ENCODE assay signal across 20 cellular contexts in genomic region chr4:54050214-54050904, GRCh38. TPM values are rescaled to one million over a fixed set of nuclear protein-coding genes. Genes with fewer than 3 reads are reported as not detected.
DNase-seq lines count a peak whose midpoint lies in the region; ATAC-seq and TF ChIP-seq lines count a peak whose summit lies in the region.
"Had no signal": no experiment of that assay in that cellular context is flagged by ENCODE, and none has a peak within 500 bp of the region (broad histone marks: within the 10 kb centered on the region; RNA-seq: fewer than 3 reads in every experiment).

No MANE protein-coding gene starts in this region.

- no peak overlapping the region for H3K9ac ChIP-seq in mammary epithelial cell (ENCODE audit: insufficient read depth, low read length)
- H3K9ac ChIP-seq in smooth muscle cell (ENCODE audit: low read depth): no peak overlapping the region

- WGBS in mammary epithelial cell (ENCODE audit: low coverage, missing lambda C conversion rate): 40% methylated on average over 1 of the region's 1 CpG
- 38% methylated on average over 1 of the region's 1 CpG for WGBS in smooth muscle cell (ENCODE audit: low lambda C conversion rate)

- TF ChIP-seq CTCF in mammary epithelial cell (conservative IDR thresholded peaks at IDR 0.05 in 1 of 2, IDR thresholded peaks at IDR 0.05 in 1 of 2; ENCODE audit: extremely low read depth in 1 of 2, insufficient read depth in 1 of 2, low read depth in 1 of 2, low read length in 2 of 2): no peak
- TF ChIP-seq CTCF in breast epithelium (IDR thresholded peaks at IDR 0.05): no peak
- no peak for TF ChIP-seq CTCF in VCaP (conservative IDR thresholded peaks at IDR 0.05)
- TF ChIP-seq CTCF in fibroblast of villous mesenchyme (IDR thresholded peaks at IDR 0.05; ENCODE audit: insufficient read depth, low read depth, low read length): no peak
- no peak for TF ChIP-seq CTCF in smooth muscle cell (IDR thresholded peaks at IDR 0.05; ENCODE audit: borderline replicate concordance, insufficient read depth, poor library complexity, severe bottlenecking)

- H3K36me3 ChIP-seq in mammary epithelial cell (ENCODE audit: insufficient read depth, low read length): peaks cover 5% of the 10 kb centered on the region
- H3K36me3 ChIP-seq in breast epithelium: no peaks in the 10 kb centered on the region
- peaks cover 8% of the 10 kb centered on the region for H3K36me3 ChIP-seq in smooth muscle cell (ENCODE audit: low read depth)

- H3K27me3 ChIP-seq in mammary epithelial cell (ENCODE audit: insufficient read depth, low read length) (no peaks in the 10 kb centered on the region), breast epithelium (no peaks in the 10 kb centered on the region), smooth muscle cell (ENCODE audit: low read depth) (no peaks in the 10 kb centered on the region)
- H3K27me3 ChIP-seq: heart right ventricle had no signal

- CTCF ChIA-PET in mammary epithelial cell (lab: Charles Lee; ENCODE audit: low non-redundant PET): no interaction called here

- H2AFZ ChIP-seq in mammary epithelial cell (ENCODE audit: low read depth, low read length): no peak overlapping the region
- no peak overlapping the region for H2AFZ ChIP-seq in smooth muscle cell (ENCODE audit: low read depth)

- H3K4me3 ChIP-seq in mammary epithelial cell (replicated peaks in 1 of 3; ENCODE audit: insufficient read depth in 1 of 3, low read depth in 2 of 3, low read length in 3 of 3): no peak overlapping the region
- no peak overlapping the region for H3K4me3 ChIP-seq in breast epithelium
- H3K4me3 ChIP-seq in fibroblast of villous mesenchyme (ENCODE audit: low read depth, low read length): no peak overlapping the region
- H3K4me3 ChIP-seq in smooth muscle cell: no peak overlapping the region
- H3K4me3 ChIP-seq: heart right ventricle, SK-N-MC had no signal

- no peak for ATAC-seq in left colon
- ATAC-seq in activated CD4-positive, CD25-positive, alpha-beta regulatory T cell treated with anti-CD3 and anti-CD28 coated beads, Interleukin-2, amount 50 U/mL, for 24 hours: no peak
- ATAC-seq: HCT116, heart right ventricle, left lobe of liver had no signal

- H3K27ac ChIP-seq in mammary epithelial cell (ENCODE audit: insufficient read depth, low read depth, low read length): no peak overlapping the region
- peak overlapping the region in 1 of 2 donors; percentile 21 for H3K27ac ChIP-seq in breast epithelium
- H3K27ac ChIP-seq in VCaP: peak overlapping the region; percentile 58
- H3K27ac ChIP-seq in smooth muscle cell (ENCODE audit: low read depth): peak overlapping the region; percentile 12
- H3K27ac ChIP-seq: heart right ventricle, SK-N-MC had no signal

- intact Hi-C loops in mammary epithelial cell (cut with micrococcal nuclease): no loop called here
- intact Hi-C loops in breast epithelium (cut with DNase I; ENCODE audit: low total_unique reads): no loop called here
- intact Hi-C loops in left colon (cut with DNase I, micrococcal nuclease): no loop called here

- no TSS peak for BruUV-seq in mammary epithelial cell (replicated peaks; lab: Mats Ljungman, UMichigan)

- peaks cover 7% of the 10 kb centered on the region for H3K4me1 ChIP-seq in mammary epithelial cell (ENCODE audit: insufficient read depth, low read length)
- H3K4me1 ChIP-seq in breast epithelium: peaks cover 0 to 5% of the 10 kb centered on the region in 2 donors
- no peaks in the 10 kb centered on the region for H3K4me1 ChIP-seq in smooth muscle cell (ENCODE audit: low read depth)

- no peak for TF ChIP-seq POLR2A in breast epithelium (IDR thresholded peaks at IDR 0.05)

- H3K79me2 ChIP-seq in mammary epithelial cell (ENCODE audit: insufficient read depth, low read length): peaks cover 75% of the 10 kb centered on the region
- H3K79me2 ChIP-seq in smooth muscle cell (ENCODE audit: low read depth): peaks cover 73% of the 10 kb centered on the region

- peaks cover 2% of the 10 kb centered on the region for H4K20me1 ChIP-seq in mammary epithelial cell (ENCODE audit: insufficient read depth, low read length)
- H4K20me1 ChIP-seq in smooth muscle cell (ENCODE audit: low read depth): peaks cover 75% of the 10 kb centered on the region

- dilution Hi-C loops in mammary epithelial cell (cut with HindIII; ENCODE audit: low sequenced_read_pairs): no loop called here

- DNase-seq in mammary epithelial cell (peak; percentile 26), breast epithelium (ENCODE audit: low spot score in 2 of 2) (no peak), fibroblast of villous mesenchyme (ENCODE audit: low read depth) (peak; percentile 62), smooth muscle cell (lab: John Stamatoyannopoulos, UW; ENCODE audit: unreplicated experiment) (no peak), left colon (no peak), cerebellum (ENCODE audit: low spot score) (no peak)
- DNase-seq: activated CD4-positive, alpha-beta T cell treated with anti-CD3 and anti-CD28 coated beads, Interleukin-2, amount 50 U/mL, for 48 hours; heart right ventricle; NCI-H1694 treated with DMSO at 0.1 percent for 48 hours; NCI-H510A; stimulated activated naive CD4-positive, alpha-beta T cell treated with Interleukin-2 at 50 U/mL for 16 hours had no signal

- in situ Hi-C loops in mammary epithelial cell (cut with MboI; ENCODE audit: low sequenced_read_pairs in 2 of 2): no loop called here

- H3K4me2 ChIP-seq in mammary epithelial cell (ENCODE audit: insufficient read depth, low read depth, low read length) (peak overlapping the region; percentile 29), smooth muscle cell (peak overlapping the region; percentile 22)

- no peaks in the 10 kb centered on the region for H3K9me3 ChIP-seq in mammary epithelial cell (replicated peaks; ENCODE audit: insufficient read depth, low read length)
- no peaks in the 10 kb centered on the region for H3K9me3 ChIP-seq in breast epithelium
- H3K9me3 ChIP-seq in smooth muscle cell (replicated peaks; ENCODE audit: low read depth): no peaks in the 10 kb centered on the region

- no peaks in the 10 kb centered on the region for H3F3A ChIP-seq in smooth muscle cell (ENCODE audit: low read depth)

RNA-seq across cellular contexts. Expression of gene CHIC2, which starts 14.0 kb away (rescaled TPM):
- total RNA-seq in mammary epithelial cell: 10 to 100 TPM; 45.4 to 46.7 TPM
- polyA plus RNA-seq in mammary epithelial cell: 17.2 TPM
- polyA minus RNA-seq in mammary epithelial cell: 5.4 TPM
- total RNA-seq in breast epithelium: 10 to 100 TPM; 33.9 to 71.4 (median 47.5) TPM
- total RNA-seq in fibroblast of villous mesenchyme: 59.3 and 74.3 TPM in 2 replicates
- total RNA-seq in smooth muscle cell: 61.0 and 61.4 TPM in 2 replicates
- polyA plus RNA-seq in smooth muscle cell: 52.2 and 57.0 TPM in 2 replicates
- 10 to 100 TPM; 19.2 to 21.2 TPM for total RNA-seq in left colon
- total RNA-seq in cerebellum: 33.1 TPM

RNA-seq across cellular contexts. Expression of gene GSX2, which starts 49.6 kb away (rescaled TPM):
- total RNA-seq in mammary epithelial cell (not detected), breast epithelium (not detected), fibroblast of villous mesenchyme (under 0.01 TPM in 1 of 2 replicates, not detected in the other), smooth muscle cell (not detected in 2 replicates), left colon (not detected), cerebellum (not detected)
- polyA plus RNA-seq in mammary epithelial cell (not detected), smooth muscle cell (not detected in 2 replicates)
- polyA minus RNA-seq in mammary epithelial cell: not detected
- total RNA-seq: activated T-helper 1 cell treated with anti-CD3 and anti-CD28 coated beads, Interleukin-12 subunit alpha, Interleukin-12 subunit beta, Interleukin-2, Interleukin-4 antibody, amounts not matched to agents 30 ng/mL and 10 ng/mL and 1 ng/mL, durations not matched to agents 14 hours and 24 hours and 36 hours; heart right ventricle; left lobe of liver; myocyte; progenitor cell of endocrine pancreas had no signal
- polyA plus RNA-seq: adipose tissue, heart right ventricle had no signal

Comparison
In these comparisons a context has a peak if more than half of its experiments do, and no peak if none do; other contexts are left out.
1. DNase-seq: peak in mammary epithelial cell (single experiment) and fibroblast of villous mesenchyme (single experiment); none in breast epithelium (0 of 2), smooth muscle cell (single experiment), left colon (0 of 2) and cerebellum (single experiment).